ENCODE assay signal across 1 cellular context in genomic region chr3:44648564-44649229, GRCh38.
TF ChIP-seq lines count a peak whose summit lies in the region.

Gene ZNF35, plus strand, starts transcription at chr3:44648732. Its CDS starts 2,336 bp downstream, at chr3:44651068.

TF ChIP-seq in SK-N-SH, 30 proteins besides CTCF, POLR2A, EP300 and RAD21:
- TF ChIP-seq MAX (IDR thresholded peaks at IDR 0.05; ENCODE audit: low read depth), result peak; percentile 84
- TF ChIP-seq IRF3 (IDR thresholded peaks at IDR 0.05; ENCODE audit: low read depth, low read length), result no peak
- TF ChIP-seq FOXM1 (IDR thresholded peaks at IDR 0.05; ENCODE audit: low read depth), result no peak
- 0 out of 2 replicates have a peak, but pooled peaks have one; percentile 19 for TF ChIP-seq FOXJ3 (CRISPR knock-in tag; IDR thresholded peaks at IDR 0.05)
- no peak for TF ChIP-seq RXRA (IDR thresholded peaks at IDR 0.05; ENCODE audit: borderline replicate concordance, low read depth)
- peak; percentile 94 for TF ChIP-seq GABPA (IDR thresholded peaks at IDR 0.05; ENCODE audit: low read depth)
- TF ChIP-seq CHD2 (IDR thresholded peaks at IDR 0.05; ENCODE audit: low read length, partially characterized antibody), result peak; percentile 67
- TF ChIP-seq TCF12 (IDR thresholded peaks at IDR 0.05), result no peak
- TF ChIP-seq ELF1 (IDR thresholded peaks at IDR 0.05), result peak; percentile 80
- TF ChIP-seq YY1 (IDR thresholded peaks at IDR 0.05; ENCODE audit: low read depth), result peak; percentile 72; the same call in 1 of the 2 replicates
- peak; percentile 96 for TF ChIP-seq POLR2AphosphoS5 (IDR thresholded peaks at IDR 0.05; ENCODE audit: low read depth, low read length)
- TF ChIP-seq MXI1 (IDR thresholded peaks at IDR 0.05; ENCODE audit: low read depth, low read length), result peak; percentile 77; the same call in 1 of the 2 replicates
- TF ChIP-seq USF1 (IDR thresholded peaks at IDR 0.05; ENCODE audit: borderline replicate concordance, low read depth), result 0 out of 2 replicates have a peak, but pooled peaks have one; percentile 24
- TF ChIP-seq GATA2 (CRISPR knock-in tag; IDR thresholded peaks at IDR 0.05), result no peak
- peak; percentile 33; the same call in 1 of the 2 replicates for TF ChIP-seq PBX3 (IDR thresholded peaks at IDR 0.05)
- no peak for TF ChIP-seq EZH2phosphoT487 (IDR thresholded peaks at IDR 0.05; ENCODE audit: borderline replicate concordance, low read depth)
- no peak for TF ChIP-seq NRF1 (IDR thresholded peaks at IDR 0.05; ENCODE audit: low read depth, low read length)
- TF ChIP-seq TAF1 (IDR thresholded peaks at IDR 0.05; ENCODE audit: borderline replicate concordance, low read depth, low read length), result peak; percentile 98
- TF ChIP-seq RFX5 (IDR thresholded peaks at IDR 0.05; ENCODE audit: low read length), result no peak
- no peak for TF ChIP-seq NFIC (IDR thresholded peaks at IDR 0.05; ENCODE audit: borderline replicate concordance)
- TF ChIP-seq SMC3 (IDR thresholded peaks at IDR 0.05; ENCODE audit: low read depth, low read length), result no peak; the same call in 1 of the 2 replicates
- no peak for TF ChIP-seq FOSL2 (IDR thresholded peaks at IDR 0.05; ENCODE audit: borderline replicate concordance, low read depth)
- no peak for TF ChIP-seq TEAD4 (IDR thresholded peaks at IDR 0.05; ENCODE audit: borderline replicate concordance, insufficient read depth)
- peak; percentile 69; the same call in 1 of the 2 replicates for TF ChIP-seq REST (IDR thresholded peaks at IDR 0.05; ENCODE audit: low read depth, low read length)
- TF ChIP-seq RCOR1 (IDR thresholded peaks at IDR 0.05; ENCODE audit: low read length), result 0 out of 2 replicates have a peak, but pooled peaks have one; percentile 28
- no peak for TF ChIP-seq USF2 (IDR thresholded peaks at IDR 0.05; ENCODE audit: borderline replicate concordance, low read depth, low read length)
- peak; percentile 74 for TF ChIP-seq ZBTB33 (IDR thresholded peaks at IDR 0.05; ENCODE audit: borderline replicate concordance, low read depth)
- TF ChIP-seq SIN3A (IDR thresholded peaks at IDR 0.05; ENCODE audit: borderline replicate concordance, low read depth, low read length), result peak; percentile 88; the same call in 1 of the 2 replicates
- TF ChIP-seq JUND (IDR thresholded peaks at IDR 0.05), result peak; percentile 30; the same call in 1 of the 2 replicates
- no peak for TF ChIP-seq MEF2A (IDR thresholded peaks at IDR 0.05; ENCODE audit: borderline replicate concordance, low read depth)
